9 cellular contexts compared by ENCODE assay signal in the genomic region with DNA sequence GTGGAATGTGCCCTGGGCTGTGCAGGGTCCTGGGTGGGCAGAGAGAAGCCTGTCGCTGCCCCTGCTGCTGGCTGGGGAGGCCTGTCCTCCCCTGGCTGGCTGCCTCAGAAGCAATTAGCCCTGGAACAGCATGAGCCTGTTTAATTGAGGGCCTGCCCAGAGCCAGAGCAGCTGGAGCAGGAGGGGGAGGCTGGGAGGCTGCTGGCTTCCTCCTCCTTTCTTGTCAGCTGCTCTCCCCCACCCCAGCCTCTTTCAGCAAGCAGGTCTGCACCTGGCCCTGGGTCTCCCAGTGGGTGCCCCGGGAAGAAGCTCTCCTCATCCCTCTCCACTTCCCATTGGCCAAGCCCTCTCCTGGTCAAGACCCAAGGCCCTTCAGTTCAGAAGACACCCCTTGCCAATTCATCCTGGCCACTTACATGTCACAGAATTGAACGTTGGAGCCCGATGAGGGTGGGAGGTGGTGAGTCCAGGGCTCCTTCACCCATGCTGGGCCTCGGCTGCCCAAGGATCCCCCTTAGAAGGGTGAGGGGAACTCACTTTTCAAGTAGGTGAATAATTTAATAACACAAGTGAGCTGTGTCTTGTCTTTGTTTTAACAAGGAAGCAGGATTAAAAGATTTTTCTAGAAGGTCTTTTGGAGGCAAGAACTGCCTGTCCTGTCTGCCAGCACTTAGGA. TPM values are rescaled to one million over a fixed set of nuclear protein-coding genes. Genes with fewer than 3 reads are reported as not detected.
DNase-seq lines count a peak whose midpoint lies in the region; ATAC-seq and TF ChIP-seq lines count a peak whose summit lies in the region.
"Had no signal": no experiment of that assay in that cellular context is flagged by ENCODE, and none has a peak within 500 bp of the region (broad histone marks: within the 10 kb centered on the region; RNA-seq: fewer than 3 reads in every experiment).

No MANE protein-coding gene starts in this region.

- no peak for ATAC-seq in foreskin keratinocyte

- no peak overlapping the region for H3K4me3 ChIP-seq in adrenal gland

- intact Hi-C loops in adrenal gland (cut with DNase I): no loop called here

- 54 to 70% (median 67%) methylated on average over 4 to 5 of the region's 5 CpGs for WGBS in adrenal gland, 4 donors

- H3K27ac ChIP-seq in adrenal gland (peak overlapping the region in 1 of 5 donors; percentile 68), foreskin keratinocyte (no peak overlapping the region)

- H3K4me1 ChIP-seq in adrenal gland (replicated peaks in 1 of 2) (peaks cover 0 to 11% of the 10 kb centered on the region in 2 donors), foreskin keratinocyte (no peaks in the 10 kb centered on the region)

- peak; percentile 94 for DNase-seq in COR-L47 (lab: John Stamatoyannopoulos, UW)
- peak; percentile 80 to 92 for DNase-seq in NCI-H2081 (lab: John Stamatoyannopoulos, UW)
- peak in 4 of 7 donors; percentile 5 to 86 (median 20) for DNase-seq in adrenal gland
- peak; percentile 67 for DNase-seq in midbrain (lab: John Stamatoyannopoulos, UW)
- DNase-seq in stimulated activated naive CD4-positive, alpha-beta T cell treated with Interleukin-2 at 50 U/mL for 16 hours (lab: John Stamatoyannopoulos, UW): no peak
- no peak for DNase-seq in GM03348 (ENCODE audit: low spot score)
- DNase-seq in amniotic stem cell (lab: John Stamatoyannopoulos, UW): no peak
- DNase-seq in foreskin keratinocyte: no peak

- H3K27me3 ChIP-seq in adrenal gland (no peaks in the 10 kb centered on the region), foreskin keratinocyte (no peaks in the 10 kb centered on the region)

- no peak for TF ChIP-seq POLR2A in adrenal gland (IDR thresholded peaks at IDR 0.05)

- H3K9me3 ChIP-seq in adrenal gland (replicated peaks in 1 of 3): no peaks in the 10 kb centered on the region

- no peak for TF ChIP-seq CTCF in adrenal gland (IDR thresholded peaks at IDR 0.05)
- no peak for TF ChIP-seq CTCF in foreskin keratinocyte (conservative IDR thresholded peaks at IDR 0.05)

- H3K36me3 ChIP-seq in adrenal gland (replicated peaks in 1 of 2): peaks cover 0 to 33% of the 10 kb centered on the region in 2 donors

RNA-seq across cellular contexts. Expression of gene AMPD2, which starts 13.2 kb away (rescaled TPM):
- total RNA-seq in adrenal gland (100 to 1,000 TPM in 1 of 8 donors, 10 to 100 TPM in 7; 40.3 to 170 (median 71.8) TPM), foreskin keratinocyte (26.8 and 28.1 TPM in 2 replicates)
- polyA plus RNA-seq in adrenal gland (100 to 1,000 TPM in 1 of 3 donors, 10 to 100 TPM in 2; 32.3 to 130 (median 60.7) TPM), foreskin keratinocyte (20.2 and 20.3 TPM in 2 replicates)

RNA-seq across cellular contexts. Expression of gene GNAT2, which starts 13.4 kb away (rescaled TPM):
- total RNA-seq in adrenal gland (under 1 TPM in 3 of 8 donors, not detected in 5; 0.36 to 0.95 (median 0.38) TPM), foreskin keratinocyte (not detected in 2 replicates)
- polyA plus RNA-seq in adrenal gland (under 1 TPM in 1 of 3 donors, not detected in 2; 0.29 TPM), foreskin keratinocyte (0.04 and 0.09 TPM in 2 replicates)
- total RNA-seq: MCF 10A had no signal

RNA-seq across cellular contexts. Expression of gene GSTM4, which starts 23.1 kb away (rescaled TPM):
- total RNA-seq in adrenal gland (10 to 100 TPM; 20.5 to 71.0 (median 32.5) TPM), foreskin keratinocyte (5.8 and 11.7 TPM in 2 replicates)
- polyA plus RNA-seq in adrenal gland (10 to 100 TPM; 20.7 to 57.5 (median 40.8) TPM), foreskin keratinocyte (10.9 and 18.2 TPM in 2 replicates)

RNA-seq across cellular contexts. Expression of gene GSTM2, which starts 35.0 kb away (rescaled TPM):
- 100 to 1,000 TPM in 2 of 8 donors, 10 to 100 TPM in 6; 17.2 to 105 (median 63.4) TPM for total RNA-seq in adrenal gland
- polyA plus RNA-seq in adrenal gland: 100 to 1,000 TPM in 2 of 3 donors, 10 to 100 TPM in 1; 37.3 to 495 (median 360) TPM
- total RNA-seq in foreskin keratinocyte: 6.7 and 8.5 TPM in 2 replicates
- 18.1 and 20.9 TPM in 2 replicates for polyA plus RNA-seq in foreskin keratinocyte

RNA-seq across cellular contexts. Expression of gene GSTM1, which starts 54.8 kb away (rescaled TPM):
- total RNA-seq in adrenal gland (100 to 1,000 TPM in 2 of 8 donors, under 1 TPM in 1, not detected in 5; 0.28 to 301 (median 150) TPM), foreskin keratinocyte (17.9 and 19.5 TPM in 2 replicates)
- polyA plus RNA-seq in adrenal gland (100 to 1,000 TPM in 2 of 3 donors, not detected in 1; 114 to 242 TPM), foreskin keratinocyte (41.0 and 45.9 TPM in 2 replicates)
- total RNA-seq: MCF 10A had no signal

Comparison
In these comparisons a context has a peak if more than half of its experiments do, and no peak if none do; other contexts are left out.
1. DNase-seq: peak in COR-L47 (single experiment), NCI-H2081 (2 of 2), adrenal gland (4 of 7) and midbrain (single experiment); none in stimulated activated naive CD4-positive, alpha-beta T cell treated with Interleukin-2 at 50 U/mL for 16 hours (single experiment), GM03348 (single experiment), amniotic stem cell (single experiment) and foreskin keratinocyte (0 of 2).